In genomic region chr5:6291961-6292360, GRCh38 we compare ENCODE assay signal across 8 cellular contexts.
DNase-seq lines count a peak whose midpoint lies in the region; ATAC-seq and TF ChIP-seq lines count a peak whose summit lies in the region.

No MANE protein-coding gene starts in this region.

- no peaks in the 10 kb centered on the region for H3K79me2 ChIP-seq in smooth muscle cell (ENCODE audit: low read depth)

- ATAC-seq in heart right ventricle (peak in 2 of 8 donors; percentile 29 to 67), left cardiac atrium (no peak)

- DNase-seq in heart right ventricle (no peak), left cardiac atrium (no peak), NCI-H1436 treated with DMSO at 0.1 percent for 48 hours (lab: John Stamatoyannopoulos, UW) (peak; percentile 6), astrocyte of the hippocampus (ENCODE audit: low read depth, low spot score) (peak; percentile 12), smooth muscle cell (lab: John Stamatoyannopoulos, UW; ENCODE audit: unreplicated experiment) (no peak), sigmoid colon (no peak), AG08396 (ENCODE audit: low spot score) (no peak)
- DNase-seq in central memory CD4-positive, alpha-beta T cell, result no peak

- 10 to 23% methylated on average over 3 of the region's 3 CpGs for WGBS in heart right ventricle, 2 donors
- WGBS in smooth muscle cell (ENCODE audit: low lambda C conversion rate), result 4% methylated on average over 3 of the region's 3 CpGs
- 12 to 17% methylated on average over 3 of the region's 3 CpGs for WGBS in sigmoid colon, 2 donors

- H3K9me3 ChIP-seq in heart right ventricle, result peaks cover 0 to 18% (median 0%) of the 10 kb centered on the region in 11 donors
- H3K9me3 ChIP-seq in smooth muscle cell (replicated peaks; ENCODE audit: low read depth), result no peaks in the 10 kb centered on the region
- no peaks in the 10 kb centered on the region for H3K9me3 ChIP-seq in sigmoid colon

- H3F3A ChIP-seq in smooth muscle cell (ENCODE audit: low read depth), result no peaks in the 10 kb centered on the region

- no peak overlapping the region for H3K27ac ChIP-seq in heart right ventricle
- H3K27ac ChIP-seq in smooth muscle cell (ENCODE audit: low read depth), result no peak overlapping the region
- no peak overlapping the region for H3K27ac ChIP-seq in sigmoid colon

- intact Hi-C loops in heart right ventricle (cut with DNase I), result loop anchor here in 5 of 10 donors (2.0 to 10.0 kb wide), 6 partner anchors 143 to 453 kb away; no protein-coding TSS in a partner anchor
- intact Hi-C loops in left cardiac atrium (cut with DNase I), result loop anchor here in 1 of 2 donors (5.0 kb wide), 2 partner anchors 235 to 285 kb away; no protein-coding TSS in a partner anchor
- intact Hi-C loops in sigmoid colon (cut with DNase I), result no loop called here

- H3K4me1 ChIP-seq in heart right ventricle (no peaks in the 10 kb centered on the region), smooth muscle cell (ENCODE audit: low read depth) (no peaks in the 10 kb centered on the region), sigmoid colon (no peaks in the 10 kb centered on the region)

- no peak overlapping the region for H3K4me3 ChIP-seq in heart right ventricle
- no peak overlapping the region for H3K4me3 ChIP-seq in smooth muscle cell
- H3K4me3 ChIP-seq in sigmoid colon, result no peak overlapping the region

- TF ChIP-seq POLR2A in sigmoid colon (IDR thresholded peaks at IDR 0.05), result no peak

- H2AFZ ChIP-seq in smooth muscle cell (ENCODE audit: low read depth), result no peak overlapping the region

- H3K36me3 ChIP-seq in heart right ventricle (no peaks in the 10 kb centered on the region), smooth muscle cell (ENCODE audit: low read depth) (no peaks in the 10 kb centered on the region), sigmoid colon (no peaks in the 10 kb centered on the region)

- H3K9ac ChIP-seq in smooth muscle cell (ENCODE audit: low read depth), result no peak overlapping the region

- H4K20me1 ChIP-seq in smooth muscle cell (ENCODE audit: low read depth), result no peaks in the 10 kb centered on the region

- TF ChIP-seq CTCF in heart right ventricle (IDR thresholded peaks at IDR 0.05) (peak in 7 of 9 donors; percentile 30 to 57 (median 44)), smooth muscle cell (IDR thresholded peaks at IDR 0.05; ENCODE audit: borderline replicate concordance, insufficient read depth, poor library complexity, severe bottlenecking) (peak; percentile 41), sigmoid colon (IDR thresholded peaks at IDR 0.05) (no peak)

- TF ChIP-seq EP300 in sigmoid colon (IDR thresholded peaks at IDR 0.05), result no peak

- H3K4me2 ChIP-seq in smooth muscle cell, result no peak overlapping the region

- H3K27me3 ChIP-seq in heart right ventricle (no peaks in the 10 kb centered on the region), smooth muscle cell (ENCODE audit: low read depth) (peaks cover 17% of the 10 kb centered on the region), sigmoid colon (no peaks in the 10 kb centered on the region)

Comparison
In these comparisons a context has a peak if more than half of its experiments do, and no peak if none do; other contexts are left out.
1. DNase-seq: peak in NCI-H1436 treated with DMSO at 0.1 percent for 48 hours (single experiment) and astrocyte of the hippocampus (single experiment); none in heart right ventricle (0 of 2), left cardiac atrium (single experiment), smooth muscle cell (single experiment), sigmoid colon (single experiment), central memory CD4-positive, alpha-beta T cell (single experiment) and AG08396 (single experiment).
2. CTCF ChIP-seq: peak in heart right ventricle (7 of 9) and smooth muscle cell (single experiment); none in sigmoid colon (0 of 4).